23 cellular contexts compared by ENCODE assay signal in the genomic region with DNA sequence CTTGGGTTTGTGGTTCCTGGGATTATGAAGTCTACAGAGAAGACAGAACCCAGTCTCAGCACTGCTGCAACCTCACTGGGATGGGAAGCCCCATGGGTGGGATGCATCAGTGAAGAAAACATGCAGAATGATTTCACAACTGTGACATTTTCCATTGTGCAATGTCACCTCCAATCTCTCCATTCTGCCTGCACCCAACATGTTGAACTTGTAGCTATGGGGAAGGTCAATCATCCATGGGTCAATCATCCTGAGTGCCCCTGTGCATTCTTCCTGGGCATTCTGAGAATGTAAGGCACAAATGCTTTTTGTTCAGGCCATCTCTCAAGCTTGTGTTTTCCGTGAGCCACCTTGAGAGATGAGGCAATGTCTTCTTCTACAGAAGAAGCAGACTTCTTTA.
"Had no signal": no experiment of that assay in that cellular context is flagged by ENCODE, and none has a peak within 500 bp of the region (broad histone marks: within the 10 kb centered on the region; RNA-seq: fewer than 3 reads in every experiment).

No MANE protein-coding gene starts in this region.

- H3K9me3 ChIP-seq: adrenal gland had no signal

- H3K4me3 Mint-ChIP-seq: activated CD4-positive, alpha-beta memory T cell treated with anti-CD3 and anti-CD28 coated beads, Interleukin-2, amount 10 ng/mL, durations not matched to agents 7 days and 5 days; activated naive CD4-positive, alpha-beta T cell treated with anti-CD3 and anti-CD28 coated beads for 36 hours; activated naive CD8-positive, alpha-beta T cell treated with anti-CD3 and anti-CD28 coated beads for 36 hours; activated T-helper 17 cell treated with anti-CD3 and anti-CD28 coated beads, Interleukin-2, amount 50 U/mL, for 72 hours; T-helper 17 cell had no signal

- H3K4me3 ChIP-seq: adrenal gland had no signal

- H3K4me1 ChIP-seq: adrenal gland had no signal

- H3K27me3 ChIP-seq: adrenal gland had no signal

- H3K36me3 ChIP-seq: adrenal gland had no signal

- H3K27ac ChIP-seq: adrenal gland, VCaP had no signal

- H3K27me3 Mint-ChIP-seq: activated CD4-positive, alpha-beta memory T cell treated with anti-CD3 and anti-CD28 coated beads, Interleukin-2, amount 10 ng/mL, durations not matched to agents 7 days and 5 days had no signal

- H3K9me3 Mint-ChIP-seq: activated CD4-positive, alpha-beta memory T cell treated with anti-CD3 and anti-CD28 coated beads, Interleukin-2, amount 10 ng/mL, durations not matched to agents 7 days and 5 days; activated naive CD4-positive, alpha-beta T cell treated with anti-CD3 and anti-CD28 coated beads for 36 hours; activated naive CD8-positive, alpha-beta T cell treated with anti-CD3 and anti-CD28 coated beads for 36 hours had no signal

- H3K27ac Mint-ChIP-seq: activated CD4-positive, alpha-beta memory T cell treated with anti-CD3 and anti-CD28 coated beads, Interleukin-2, amount 10 ng/mL, durations not matched to agents 7 days and 5 days; activated naive CD4-positive, alpha-beta T cell treated with anti-CD3 and anti-CD28 coated beads for 36 hours; activated naive CD8-positive, alpha-beta T cell treated with anti-CD3 and anti-CD28 coated beads for 36 hours; activated T-helper 17 cell treated with anti-CD3 and anti-CD28 coated beads, Interleukin-2, amount 50 U/mL, for 72 hours; T-helper 17 cell had no signal

- H3K4me1 Mint-ChIP-seq: activated CD4-positive, alpha-beta memory T cell treated with anti-CD3 and anti-CD28 coated beads, Interleukin-2, amount 10 ng/mL, durations not matched to agents 7 days and 5 days; activated naive CD8-positive, alpha-beta T cell treated with anti-CD3 and anti-CD28 coated beads for 36 hours; activated T-helper 17 cell treated with anti-CD3 and anti-CD28 coated beads, Interleukin-2, amount 50 U/mL, for 72 hours; T-helper 17 cell had no signal

- H3K36me3 Mint-ChIP-seq: activated naive CD8-positive, alpha-beta T cell treated with anti-CD3 and anti-CD28 coated beads for 36 hours had no signal

- ATAC-seq: activated T-helper 17 cell treated with anti-CD3 and anti-CD28 coated beads, Interleukin-2, amount 50 U/mL, for 72 hours; T-helper 17 cell had no signal

- DNase-seq: activated CD4-positive, alpha-beta memory T cell treated with anti-CD3 and anti-CD28 coated beads, Interleukin-2, amount 10 ng/mL, durations not matched to agents 7 days and 5 days; activated CD4-positive, alpha-beta T cell treated with anti-CD3 and anti-CD28 coated beads, Interleukin-2, amount 50 U/mL, for 1 hour; activated CD4-positive, CD25-positive, alpha-beta regulatory T cell; activated gamma-delta T cell; activated naive CD4-positive, alpha-beta T cell treated with anti-CD3 and anti-CD28 coated beads for 36 hours; activated naive CD8-positive, alpha-beta T cell treated with anti-CD3 and anti-CD28 coated beads for 36 hours; activated T-cell treated with anti-CD3 and anti-CD28 coated beads for 4 hours; activated T-cell treated with anti-CD3 and anti-CD28 coated beads, Interleukin-2, amount 50 U/mL, for 48 hours; adrenal gland; anterior cingulate cortex; caudate nucleus; KG1; NCI-H1105; NCI-H1436; NCI-H1694 treated with DMSO at 0.1 percent for 48 hours; NCI-H2029 treated with DMSO at 0.1 percent for 48 hours; NCI-H510A treated with DMSO at 0.1 percent for 48 hours; NCI-H69; SIG-M5; T-helper 17 cell; T1000 had no signal
